ENCODE assay signal across 9 cellular contexts in the genomic region with DNA sequence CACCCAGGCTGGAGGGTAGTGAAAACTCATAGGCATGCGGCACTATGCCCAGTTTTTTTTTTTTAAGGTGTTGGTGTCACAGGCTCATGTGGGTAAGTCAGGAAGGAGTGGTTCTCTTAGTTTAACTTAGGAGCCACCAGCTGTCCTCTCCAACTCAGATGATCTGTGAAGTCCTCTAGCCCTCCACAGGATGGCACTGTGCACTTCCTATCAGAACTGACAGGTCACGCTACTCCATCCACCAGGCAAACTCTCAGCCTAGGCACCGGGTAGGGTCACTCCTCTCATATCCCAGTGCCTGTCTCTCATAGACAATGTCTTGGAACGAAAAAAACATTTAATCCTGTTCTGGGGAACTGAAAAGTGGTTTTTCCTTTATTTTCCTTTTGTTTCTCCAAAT. TPM values are rescaled to one million over a fixed set of nuclear protein-coding genes. Genes with fewer than 3 reads are reported as not detected.
DNase-seq lines count a peak whose midpoint lies in the region; ATAC-seq and TF ChIP-seq lines count a peak whose summit lies in the region.
"Had no signal": no experiment of that assay in that cellular context is flagged by ENCODE, and none has a peak within 500 bp of the region (broad histone marks: within the 10 kb centered on the region; RNA-seq: fewer than 3 reads in every experiment).

No MANE protein-coding gene starts in this region.

- peaks cover 63% of the 10 kb centered on the region for H3K36me3 Mint-ChIP-seq in activated CD4-positive, alpha-beta T cell treated with anti-CD3 and anti-CD28 coated beads, Interleukin-2, amount 10 ng/mL, durations not matched to agents 24 days and 14 days (ENCODE audit: low read depth)
- peaks cover 39% of the 10 kb centered on the region for H3K36me3 Mint-ChIP-seq in natural killer cell treated with Interleukin-12 subunit alpha and Interleukin-12 subunit beta and Interleukin-15 and Interleukin-18, amount 100 ng/mL, for 72 hours

- peaks cover 24% of the 10 kb centered on the region for H3K4me1 Mint-ChIP-seq in activated CD4-positive, alpha-beta T cell treated with anti-CD3 and anti-CD28 coated beads, Interleukin-2, amount 10 ng/mL, durations not matched to agents 24 days and 14 days
- peaks cover 21 to 23% of the 10 kb centered on the region in 2 donors for H3K4me1 Mint-ChIP-seq in natural killer cell treated with Interleukin-12 subunit alpha and Interleukin-12 subunit beta and Interleukin-15 and Interleukin-18, amount 100 ng/mL, for 72 hours (ENCODE audit: low read depth in 2 of 2)

- intact Hi-C loops in activated CD4-positive, alpha-beta T cell treated with anti-CD3 and anti-CD28 coated beads, Interleukin-2, amount 10 ng/mL, durations not matched to agents 24 days and 14 days (cut with micrococcal nuclease), result loop anchor here (1.0 to 5.0 kb wide), 4 partner anchors 13 to 115 kb away; no protein-coding TSS in a partner anchor

- peak; percentile 66 for TF ChIP-seq CTCF in epithelial cell of proximal tubule (conservative IDR thresholded peaks at IDR 0.05; ENCODE audit: low read depth, low read length)

- H3K27me3 Mint-ChIP-seq in activated CD4-positive, alpha-beta T cell treated with anti-CD3 and anti-CD28 coated beads, Interleukin-2, amount 10 ng/mL, durations not matched to agents 24 days and 14 days, result no peaks in the 10 kb centered on the region
- H3K27me3 Mint-ChIP-seq in natural killer cell treated with Interleukin-12 subunit alpha and Interleukin-12 subunit beta and Interleukin-15 and Interleukin-18, amount 100 ng/mL, for 72 hours, result no peaks in the 10 kb centered on the region

- peak; percentile 69 to 75 for ATAC-seq in natural killer cell treated with Interleukin-12 subunit alpha and Interleukin-12 subunit beta and Interleukin-15 and Interleukin-18, amount 100 ng/mL, for 72 hours

- H3K4me3 ChIP-seq in epithelial cell of proximal tubule (ENCODE audit: low read depth, low read length), result no peak overlapping the region
- H3K4me3 ChIP-seq: SK-N-MC had no signal

- DNase-seq in GM03348 (ENCODE audit: low spot score), result peak; percentile 36
- DNase-seq in LHCN-M2 (ENCODE audit: low read depth), result peak; percentile 52
- peak; percentile 82 for DNase-seq in activated CD4-positive, alpha-beta T cell treated with anti-CD3 and anti-CD28 coated beads, Interleukin-2, amount 10 ng/mL, durations not matched to agents 24 days and 14 days
- DNase-seq in epithelial cell of proximal tubule (ENCODE audit: low read depth), result no peak
- no peak for DNase-seq in natural killer cell treated with Interleukin-12 subunit alpha and Interleukin-12 subunit beta and Interleukin-15 and Interleukin-18, amount 100 ng/mL, for 72 hours (ENCODE audit: low spot score)
- no peak for DNase-seq in UCSD-AML1 (lab: John Stamatoyannopoulos, UW; ENCODE audit: unreplicated experiment)
- DNase-seq in ureter (ENCODE audit: low spot score), result no peak
- no peak for DNase-seq in GM19240 (ENCODE audit: insufficient read length, low spot score)

- H3K4me3 Mint-ChIP-seq in activated CD4-positive, alpha-beta T cell treated with anti-CD3 and anti-CD28 coated beads, Interleukin-2, amount 10 ng/mL, durations not matched to agents 24 days and 14 days, result no peak overlapping the region
- no peak overlapping the region for H3K4me3 Mint-ChIP-seq in natural killer cell treated with Interleukin-12 subunit alpha and Interleukin-12 subunit beta and Interleukin-15 and Interleukin-18, amount 100 ng/mL, for 72 hours

- H3K9me3 Mint-ChIP-seq in activated CD4-positive, alpha-beta T cell treated with anti-CD3 and anti-CD28 coated beads, Interleukin-2, amount 10 ng/mL, durations not matched to agents 24 days and 14 days, result no peaks in the 10 kb centered on the region
- no peaks in the 10 kb centered on the region for H3K9me3 Mint-ChIP-seq in natural killer cell treated with Interleukin-12 subunit alpha and Interleukin-12 subunit beta and Interleukin-15 and Interleukin-18, amount 100 ng/mL, for 72 hours

- H3K27ac Mint-ChIP-seq in activated CD4-positive, alpha-beta T cell treated with anti-CD3 and anti-CD28 coated beads, Interleukin-2, amount 10 ng/mL, durations not matched to agents 24 days and 14 days, result peak overlapping the region; percentile 74
- no peak overlapping the region for H3K27ac Mint-ChIP-seq in natural killer cell treated with Interleukin-12 subunit alpha and Interleukin-12 subunit beta and Interleukin-15 and Interleukin-18, amount 100 ng/mL, for 72 hours

RNA-seq across cellular contexts. Expression of a gene that starts 16.5 kb away (rescaled TPM):
- total RNA-seq in LHCN-M2 (2014; rRNA removed) (120 and 140 TPM in 2 replicates), epithelial cell of proximal tubule (121 and 156 TPM in 2 replicates), ureter (189 TPM)
- 97.4 TPM for polyA plus RNA-seq in LHCN-M2 (2012)
- 263 and 272 TPM in 2 replicates for total RNA-seq in activated CD4-positive, alpha-beta T cell treated with anti-CD3 and anti-CD28 coated beads, Interleukin-2, amount 10 ng/mL, durations not matched to agents 24 days and 14 days
- 100 to 1,000 TPM; 160 to 222 TPM for total RNA-seq in natural killer cell treated with Interleukin-12 subunit alpha and Interleukin-12 subunit beta and Interleukin-15 and Interleukin-18, amount 100 ng/mL, for 72 hours

RNA-seq across cellular contexts. Expression of a gene that starts 46.4 kb away (rescaled TPM):
- 12.5 and 12.6 TPM in 2 replicates for total RNA-seq in LHCN-M2 (2014; rRNA removed)
- polyA plus RNA-seq in LHCN-M2 (2012), result 52.5 TPM
- total RNA-seq in activated CD4-positive, alpha-beta T cell treated with anti-CD3 and anti-CD28 coated beads, Interleukin-2, amount 10 ng/mL, durations not matched to agents 24 days and 14 days, result 25.5 and 26.7 TPM in 2 replicates
- total RNA-seq in epithelial cell of proximal tubule, result 63.1 and 97.2 TPM in 2 replicates
- 1 to 10 TPM; 3.0 to 4.5 TPM for total RNA-seq in natural killer cell treated with Interleukin-12 subunit alpha and Interleukin-12 subunit beta and Interleukin-15 and Interleukin-18, amount 100 ng/mL, for 72 hours
- total RNA-seq in ureter, result 15.9 TPM

Comparison
In these comparisons a context has a peak if more than half of its experiments do, and no peak if none do; other contexts are left out.
1. DNase-seq: peak in GM03348 (single experiment), LHCN-M2 (single experiment) and activated CD4-positive, alpha-beta T cell treated with anti-CD3 and anti-CD28 coated beads, Interleukin-2, amount 10 ng/mL, durations not matched to agents 24 days and 14 days (single experiment); none in epithelial cell of proximal tubule (single experiment), natural killer cell treated with Interleukin-12 subunit alpha and Interleukin-12 subunit beta and Interleukin-15 and Interleukin-18, amount 100 ng/mL, for 72 hours (single experiment), UCSD-AML1 (single experiment), ureter (single experiment) and GM19240 (single experiment).